In genomic region chr22:38455530-38456271, GRCh38 we compare ENCODE assay signal across 8 cellular contexts. TPM values are rescaled to one million over a fixed set of nuclear protein-coding genes. Genes with fewer than 3 reads are reported as not detected.
A peak's percentile ranks its signal among the peaks of the same experiment; 100 is the strongest.
DNase-seq lines count a peak whose midpoint lies in the region; ATAC-seq and TF ChIP-seq lines count a peak whose summit lies in the region.

No MANE protein-coding gene starts in this region.

- no peak for ATAC-seq in activated CD4-positive, CD25-positive, alpha-beta regulatory T cell treated with anti-CD3 and anti-CD28 coated beads, Interleukin-2, amount 50 U/mL, for 24 hours
- ATAC-seq in HG03439 (IDR thresholded peaks at IDR 0.05; ENCODE audit: unreplicated experiment) = no peak

- H3K4me3 ChIP-seq in GM08714 (ENCODE audit: low read length) (peak overlapping the region; percentile 38), endocrine pancreas (ENCODE audit: control insufficient read depth, insufficient read depth, low read length) (no peak overlapping the region), parathyroid adenoma (ENCODE audit: low read depth, low read length) (no peak overlapping the region)

- in situ Hi-C loops in G401 (cut with HindIII; ENCODE audit: low sequenced_read_pairs) = no loop called here

- H3K4me1 ChIP-seq in endocrine pancreas (ENCODE audit: control insufficient read depth, insufficient read depth, low read length) (no peaks in the 10 kb centered on the region), parathyroid adenoma (no peaks in the 10 kb centered on the region)

- H3K79me2 ChIP-seq in parathyroid adenoma = no peaks in the 10 kb centered on the region

- no peaks in the 10 kb centered on the region for H3K36me3 ChIP-seq in endocrine pancreas (ENCODE audit: control insufficient read depth, insufficient read depth, low read length)
- H3K36me3 ChIP-seq in parathyroid adenoma (ENCODE audit: control insufficient read depth, insufficient read depth, low read length) = no peaks in the 10 kb centered on the region

- H3K27ac ChIP-seq in parathyroid adenoma = no peak overlapping the region

- TF ChIP-seq CTCF in parathyroid adenoma (IDR thresholded peaks at IDR 0.05) = no peak

- H3K4me2 ChIP-seq in parathyroid adenoma (ENCODE audit: low read length) = peak overlapping the region; percentile 72

- H3K27me3 ChIP-seq in endocrine pancreas (ENCODE audit: control insufficient read depth, insufficient read depth, low read length) (no peaks in the 10 kb centered on the region), parathyroid adenoma (ENCODE audit: control insufficient read depth, insufficient read depth, low read length) (no peaks in the 10 kb centered on the region)

- H3K9ac ChIP-seq in endocrine pancreas (ENCODE audit: control insufficient read depth, insufficient read depth, low read length) (peak overlapping the region; percentile 19), parathyroid adenoma (no peak overlapping the region)

- no peak overlapping the region for H2AFZ ChIP-seq in parathyroid adenoma

- H3K9me3 ChIP-seq in endocrine pancreas (ENCODE audit: control insufficient read depth, low read length) (no peaks in the 10 kb centered on the region), parathyroid adenoma (ENCODE audit: control insufficient read depth, low read length) (no peaks in the 10 kb centered on the region)

- DNase-seq in NCI-H2227 treated with DMSO at 0.1 percent for 48 hours (lab: John Stamatoyannopoulos, UW) (peak; percentile 28), G401 (ENCODE audit: low spot score) (no peak), epidermal melanocyte (ENCODE audit: insufficient read length, low spot score) (no peak)

RNA-seq across cellular contexts. Expression of gene KCNJ4, which starts 0.7 kb away (rescaled TPM):
- total RNA-seq in G401 (2014; rRNA removed; shearing (Covaris generic)) = 37.9 and 38.6 TPM in 2 replicates

RNA-seq across cellular contexts. Expression of gene KDELR3, which starts 12.2 kb away (rescaled TPM):
- total RNA-seq in G401 (2014; rRNA removed; shearing (Covaris generic)) = 3.9 and 6.7 TPM in 2 replicates

RNA-seq across cellular contexts. Expression of gene DDX17, which starts 50.4 kb away (rescaled TPM):
- 531 and 580 TPM in 2 replicates for total RNA-seq in G401 (2014; rRNA removed; shearing (Covaris generic))
